Comparison of ENCODE assay signal across 17 cellular contexts in the genomic region with DNA sequence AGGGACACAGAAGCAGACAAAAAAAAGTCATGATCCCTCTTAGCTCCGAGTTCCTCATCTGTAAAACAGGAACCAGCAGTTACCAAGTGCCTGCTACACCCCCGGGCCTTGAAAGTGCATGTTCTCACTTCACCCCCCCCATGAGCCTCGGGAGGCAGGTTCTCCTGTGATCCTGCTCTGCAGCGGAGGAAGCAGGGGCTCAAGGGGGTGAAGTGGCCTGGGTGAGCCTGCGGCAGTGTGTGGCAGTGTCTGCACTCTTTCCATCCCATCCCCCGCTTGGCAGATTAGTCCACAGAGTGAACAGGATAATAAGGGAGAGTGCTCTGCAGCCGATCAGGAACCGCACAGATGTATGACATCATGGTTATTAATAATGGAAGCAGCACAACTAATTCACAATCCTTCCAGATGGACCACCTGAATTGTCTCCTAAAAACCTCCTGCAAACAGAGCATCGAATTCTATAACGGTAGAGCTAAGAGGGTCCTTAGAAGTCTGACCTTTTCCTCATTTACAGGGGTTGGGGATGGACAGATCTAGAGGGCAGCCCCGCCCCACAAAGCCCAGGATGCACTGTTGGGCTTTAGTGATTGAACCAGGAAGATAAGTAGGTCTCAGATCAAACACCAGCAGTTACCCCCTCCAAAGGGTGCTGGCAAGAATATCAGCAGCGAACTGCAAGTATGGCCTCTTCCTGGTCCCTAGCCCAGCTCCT.
DNase-seq lines count a peak whose midpoint lies in the region; ATAC-seq, FAIRE-seq and TF ChIP-seq lines count a peak whose summit lies in the region.
"Had no signal": no experiment of that assay in that cellular context is flagged by ENCODE, and none has a peak within 500 bp of the region (broad histone marks: within the 10 kb centered on the region; RNA-seq: fewer than 3 reads in every experiment).

No MANE protein-coding gene starts in this region.

- H2AFZ ChIP-seq in HepG2 (ENCODE audit: low read length): no peak overlapping the region

- no peak overlapping the region for H3K27ac ChIP-seq in HepG2 (ENCODE audit: extremely low read length, insufficient read depth, low read length)
- H3K27ac ChIP-seq: 22Rv1, prostate gland had no signal

- TF ChIP-seq POLR2A in HepG2 (IDR thresholded peaks at IDR 0.05; ENCODE audit: insufficient read depth in 1 of 2, low read depth in 2 of 2, low read length in 2 of 2): no peak

- no peak overlapping the region for H3K4me3 ChIP-seq in HepG2 (replicated peaks in 1 of 3; ENCODE audit: insufficient read depth in 1 of 3, low read depth in 2 of 3, low read length in 3 of 3)
- H3K4me3 ChIP-seq: prostate gland had no signal

- no peak for FAIRE-seq in HepG2 (lab: Jason Lieb, UNC)
- FAIRE-seq: GM18507 had no signal

- no peaks in the 10 kb centered on the region for H3K9me3 ChIP-seq in HepG2 (ENCODE audit: low read length)
- H3K9me3 ChIP-seq: prostate gland had no signal

- no peaks in the 10 kb centered on the region for H3K4me1 ChIP-seq in HepG2 (ENCODE audit: insufficient read depth, low read length)
- H3K4me1 ChIP-seq: prostate gland had no signal

- intact Hi-C loops in HepG2 (cut with micrococcal nuclease; ENCODE audit: unreplicated experiment): no loop called here

- in situ Hi-C loops in HepG2 (cut with HindIII; ENCODE audit: extremely low pct_ligation_motif_present, low pct_unique_long_range_greater_than_20kb): no loop called here

- no TSS peak for BruUV-seq in HepG2 (replicated peaks; lab: Mats Ljungman, UMichigan)

- no peak for TF ChIP-seq EP300 in HepG2 (IDR thresholded peaks at IDR 0.05; ENCODE audit: low read depth in 2 of 2, low read length in 2 of 2)
- no peak for TF ChIP-seq EP300 in HepG2 (CRISPR knock-in tag; IDR thresholded peaks at IDR 0.05; ENCODE audit: borderline replicate concordance)

- TF ChIP-seq RAD21 in HepG2 (CRISPR knock-in tag; IDR thresholded peaks at IDR 0.05): no peak

- TF ChIP-seq CTCF in HepG2 (CRISPR knock-in tag; IDR thresholded peaks at IDR 0.05): no peak

- H3K9ac ChIP-seq in HepG2 (ENCODE audit: insufficient read depth, low read depth, low read length): no peak overlapping the region

- POLR2A ChIA-PET in HepG2 (lab: Yijun Ruan, JAX): no interaction called here

- no peak for ATAC-seq in HepG2

- peak; percentile 32 for DNase-seq in NCI-H2227 (lab: John Stamatoyannopoulos, UW; ENCODE audit: unreplicated experiment)
- DNase-seq in NCI-H2227 treated with DMSO at 0.1 percent for 48 hours (lab: John Stamatoyannopoulos, UW): no peak
- peak; percentile 51 for DNase-seq in D341Med (ENCODE audit: low spot score)
- peak; percentile 2 for DNase-seq in OCI-M1 (lab: John Stamatoyannopoulos, UW)
- no peak for DNase-seq in HepG2 (ENCODE audit: low spot score)
- no peak for DNase-seq in islet precursor cell
- DNase-seq in NK-92 treated with Interleukin-12 subunit alpha and Interleukin-12 subunit beta, amount 100 ng/mL, for 24 hours (lab: John Stamatoyannopoulos, UW): no peak
- no peak for DNase-seq in glomerular visceral epithelial cell (ENCODE audit: extremely low spot score)
- DNase-seq: DMS79; erythroblast; mesendoderm; NCI-H510A; stimulated activated CD4-positive, alpha-beta T cell treated with anti-CD3 and anti-CD28 coated beads, Interleukin-4, amount 100 ng/mL, for 1 hour; SW 1271 had no signal

- H3K4me2 ChIP-seq in HepG2 (ENCODE audit: low read depth, low read length): no peak overlapping the region

- no peaks in the 10 kb centered on the region for H4K20me1 ChIP-seq in HepG2 (ENCODE audit: insufficient read depth, low read length)

- H3K36me3 ChIP-seq in HepG2 (replicated peaks in 1 of 2; ENCODE audit: control insufficient read depth in 1 of 2, insufficient read depth in 2 of 2, low read length in 2 of 2): no peaks in the 10 kb centered on the region
- H3K36me3 ChIP-seq: prostate gland had no signal

- CTCF ChIA-PET in HepG2 (lab: Yijun Ruan, JAX; ENCODE audit: low intra/inter-chr PET ratio, low total read pairs): no interaction called here

- H3K79me2 ChIP-seq in HepG2 (ENCODE audit: insufficient read depth, low read length): no peaks in the 10 kb centered on the region

- WGBS in HepG2 (ENCODE audit: low lambda C conversion rate): 14% methylated on average over 11 of the region's 12 CpGs

- peaks cover 3 to 40% of the 10 kb centered on the region in 2 experiments; a peak in 3 of 5 replicates for H3K27me3 ChIP-seq in HepG2 (ENCODE audit: control insufficient read depth in 1 of 2, insufficient read depth in 2 of 2, low read length in 2 of 2)

TF ChIP-seq in HepG2, 621 proteins besides CTCF, POLR2A, EP300 and RAD21:
- TF ChIP-seq ZNF720 (CRISPR knock-in tag; IDR thresholded peaks at IDR 0.05): no peak
- peak; percentile 31; the same call in 1 of the 2 replicates for TF ChIP-seq ATF7 (IDR thresholded peaks at IDR 0.05)
- TF ChIP-seq ATF7 (CRISPR knock-in tag; IDR thresholded peaks at IDR 0.05): no peak

Comparison
In these comparisons a context has a peak if more than half of its experiments do, and no peak if none do; other contexts are left out.
1. DNase-seq: peak in NCI-H2227 (single experiment), D341Med (single experiment) and OCI-M1 (single experiment); none in NCI-H2227 treated with DMSO at 0.1 percent for 48 hours (single experiment), HepG2 (single experiment), islet precursor cell (single experiment), NK-92 treated with Interleukin-12 subunit alpha and Interleukin-12 subunit beta, amount 100 ng/mL, for 24 hours (single experiment) and glomerular visceral epithelial cell (single experiment).